Comparison of ENCODE assay signal across 8 cellular contexts in the genomic region with DNA sequence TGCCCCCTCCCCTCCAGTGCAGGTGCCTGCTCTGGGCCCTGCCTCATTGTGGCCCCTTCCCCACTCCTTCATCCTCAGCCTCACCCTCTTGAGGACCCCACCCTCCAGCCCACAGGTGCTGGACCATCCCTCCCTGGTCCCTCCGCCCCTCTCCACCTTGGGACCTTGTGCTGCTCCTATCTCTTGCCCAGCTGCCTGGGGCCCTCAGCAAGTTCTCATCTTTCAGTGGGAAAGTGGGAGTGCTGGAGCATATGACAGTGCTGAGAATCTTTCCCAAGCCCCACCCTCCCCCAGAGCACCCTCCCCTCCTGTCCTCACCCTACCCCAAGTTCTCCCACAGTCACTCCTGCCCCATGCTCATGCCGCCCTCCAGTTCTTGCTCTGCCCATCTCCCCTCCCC. TPM values are rescaled to one million over a fixed set of nuclear protein-coding genes. Genes with fewer than 3 reads are reported as not detected.
DNase-seq lines count a peak whose midpoint lies in the region; ATAC-seq and TF ChIP-seq lines count a peak whose summit lies in the region.
"Not testable (repeated sequence)": the region's sequence is repeated elsewhere in the genome, so short reads cannot be mapped to it uniquely, and the experiment has no call there.

No MANE protein-coding gene starts in this region.

- not testable (repeated sequence) for H3K27me3 ChIP-seq in CD4-positive, CD25-positive, alpha-beta regulatory T cell (ENCODE audit: control insufficient read depth, insufficient read depth, low read length); NT2/D1 (ENCODE audit: insufficient read depth, insufficient read length)
- peaks cover 38% of the 10 kb centered on the region for H3K27me3 ChIP-seq in GM23338 (ENCODE audit: insufficient read depth)
- peaks cover 43% of the 10 kb centered on the region for H3K27me3 ChIP-seq in endodermal cell (ENCODE audit: control insufficient read depth, insufficient read depth, low read length, poor library complexity, severe bottlenecking)

- H3K27ac ChIP-seq in CD4-positive, CD25-positive, alpha-beta regulatory T cell (ENCODE audit: insufficient read depth, low read length, poor library complexity, severe bottlenecking); GM23338 (ENCODE audit: low read depth); endodermal cell (ENCODE audit: low read depth, low read length): not testable (repeated sequence)

- WGBS in endodermal cell (ENCODE audit: insufficient coverage in 1 of 2, insufficient read length in 1 of 2), 2 experiments = no CpG with 5 or more reads among the region's 2 CpGs

- CTCF ChIA-PET in activated CD4-positive, alpha-beta T cell treated with anti-CD3 and anti-CD28 coated beads for 36 hours (lab: Charles Lee) = interaction anchor here (1.3 kb wide), 1 partner anchor 42 kb away, joined by 5 read pairs; a partner anchor contains a TSS

- not testable (repeated sequence) for H3K36me3 Mint-ChIP-seq in CD4-positive, CD25-positive, alpha-beta regulatory T cell; GM23338 (ENCODE audit: low read depth); activated CD4-positive, alpha-beta T cell treated with anti-CD3 and anti-CD28 coated beads for 36 hours (ENCODE audit: low read depth); endodermal cell (ENCODE audit: low read depth); stimulated activated naive CD8-positive, alpha-beta T cell treated with anti-CD3 and anti-CD28 coated beads, Interleukin-15, Interleukin-2, amounts not matched to agents 100 ng/mL and 50 ng/mL, for 24 hours (ENCODE audit: low read depth)
- peaks cover 24% of the 10 kb centered on the region for H3K36me3 Mint-ChIP-seq in activated T-helper 2 cell treated with anti-CD3 and anti-CD28 coated beads, Interferon-gamma antibody, Interleukin-2, Interleukin-4, amounts not matched to agents 10 μg/mL and 5 μg/mL and 100 μg/mL, durations not matched to agents 14 hours and 24 hours and 36 hours (ENCODE audit: low read depth)

- H3K9me2 ChIP-seq in GM23338 (ENCODE audit: insufficient read depth) = not testable (repeated sequence)

- H3K4me1 Mint-ChIP-seq in CD4-positive, CD25-positive, alpha-beta regulatory T cell = peaks cover 23 to 86% (median 63%) of the 10 kb centered on the region in 4 donors
- H3K4me1 Mint-ChIP-seq in GM23338 (peaks cover 39% of the 10 kb centered on the region), endodermal cell (peaks cover 26% of the 10 kb centered on the region)
- H3K4me1 Mint-ChIP-seq in activated CD4-positive, alpha-beta T cell treated with anti-CD3 and anti-CD28 coated beads for 36 hours = peaks cover 69% of the 10 kb centered on the region
- peaks cover 55% of the 10 kb centered on the region for H3K4me1 Mint-ChIP-seq in activated T-helper 2 cell treated with anti-CD3 and anti-CD28 coated beads, Interferon-gamma antibody, Interleukin-2, Interleukin-4, amounts not matched to agents 10 μg/mL and 5 μg/mL and 100 μg/mL, durations not matched to agents 14 hours and 24 hours and 36 hours (ENCODE audit: low read depth)
- peaks cover 61% of the 10 kb centered on the region for H3K4me1 Mint-ChIP-seq in stimulated activated naive CD8-positive, alpha-beta T cell treated with anti-CD3 and anti-CD28 coated beads, Interleukin-15, Interleukin-2, amounts not matched to agents 100 ng/mL and 50 ng/mL, for 24 hours (ENCODE audit: low read depth)

- not testable (repeated sequence) for H3K4me3 ChIP-seq in CD4-positive, CD25-positive, alpha-beta regulatory T cell (ENCODE audit: low read depth, low read length)
- H3K4me3 ChIP-seq in GM23338 (peak overlapping the region; percentile 80), NT2/D1 (ENCODE audit: insufficient read length, low read depth) (peak overlapping the region; percentile 8), endodermal cell (ENCODE audit: low read length) (peak overlapping the region; percentile 81)

- TF ChIP-seq CTCF in GM23338 (conservative IDR thresholded peaks at IDR 0.05; ENCODE audit: low read depth in 2 of 2); endodermal cell (conservative IDR thresholded peaks at IDR 0.05): not testable (repeated sequence)

- H3K9me3 ChIP-seq in CD4-positive, CD25-positive, alpha-beta regulatory T cell (ENCODE audit: control insufficient read depth in 2 of 2, low read length in 2 of 2); NT2/D1 (ENCODE audit: insufficient read depth, low read length); endodermal cell (ENCODE audit: control insufficient read depth, low read length): not testable (repeated sequence)

- POLR2A ChIA-PET in activated CD4-positive, alpha-beta T cell treated with anti-CD3 and anti-CD28 coated beads for 36 hours (lab: Charles Lee) = not testable (repeated sequence)

- intact Hi-C loops in activated CD4-positive, alpha-beta T cell treated with anti-CD3 and anti-CD28 coated beads for 36 hours (cut with DNase I, micrococcal nuclease) = loop anchor here in 1 of 2 experiments (5.0 kb wide), 1 partner anchor 297 kb away; no protein-coding TSS in a partner anchor
- intact Hi-C loops in activated T-helper 2 cell treated with anti-CD3 and anti-CD28 coated beads, Interferon-gamma antibody, Interleukin-2, Interleukin-4, amounts not matched to agents 10 μg/mL and 5 μg/mL and 100 μg/mL, durations not matched to agents 14 hours and 24 hours and 36 hours (cut with micrococcal nuclease) = loop anchor here (10.0 kb wide), 1 partner anchor 335 kb away; no protein-coding TSS in a partner anchor

- peaks cover 42% of the 10 kb centered on the region for H3K79me2 ChIP-seq in GM23338 (replicated peaks; ENCODE audit: insufficient read depth)

- peak overlapping the region; percentile 79 for H3K4me2 ChIP-seq in GM23338

- H3F3A ChIP-seq in GM23338 (replicated peaks; ENCODE audit: low read depth) = not testable (repeated sequence)

- H3K27ac Mint-ChIP-seq in CD4-positive, CD25-positive, alpha-beta regulatory T cell = peak overlapping the region in 1 of 3 donors; percentile 62
- H3K27ac Mint-ChIP-seq in GM23338; activated CD4-positive, alpha-beta T cell treated with anti-CD3 and anti-CD28 coated beads for 36 hours; activated T-helper 2 cell treated with anti-CD3 and anti-CD28 coated beads, Interferon-gamma antibody, Interleukin-2, Interleukin-4, amounts not matched to agents 10 μg/mL and 5 μg/mL and 100 μg/mL, durations not matched to agents 14 hours and 24 hours and 36 hours; endodermal cell; stimulated activated naive CD8-positive, alpha-beta T cell treated with anti-CD3 and anti-CD28 coated beads, Interleukin-15, Interleukin-2, amounts not matched to agents 100 ng/mL and 50 ng/mL, for 24 hours: not testable (repeated sequence)

- H2AFZ ChIP-seq in GM23338 = not testable (repeated sequence)

- not testable (repeated sequence) for H3K36me3 ChIP-seq in CD4-positive, CD25-positive, alpha-beta regulatory T cell (ENCODE audit: control insufficient read depth, insufficient read depth, low read length); GM23338 (ENCODE audit: insufficient read depth); NT2/D1 (ENCODE audit: insufficient read depth, insufficient read length, low read length); endodermal cell (ENCODE audit: control insufficient read depth, insufficient read depth, low read length)

- not testable (repeated sequence) for ATAC-seq in CD4-positive, CD25-positive, alpha-beta regulatory T cell (ENCODE audit: low read depth in 2 of 2); GM23338; activated CD4-positive, alpha-beta T cell treated with anti-CD3 and anti-CD28 coated beads for 36 hours

- peak overlapping the region; percentile 67 to 95 (median 93) for H3K4me3 Mint-ChIP-seq in CD4-positive, CD25-positive, alpha-beta regulatory T cell
- H3K4me3 Mint-ChIP-seq in GM23338 (peak overlapping the region; percentile 91), endodermal cell (peak overlapping the region; percentile 69)
- peak overlapping the region; percentile 79 for H3K4me3 Mint-ChIP-seq in activated CD4-positive, alpha-beta T cell treated with anti-CD3 and anti-CD28 coated beads for 36 hours
- peak overlapping the region; percentile 81 for H3K4me3 Mint-ChIP-seq in activated T-helper 2 cell treated with anti-CD3 and anti-CD28 coated beads, Interferon-gamma antibody, Interleukin-2, Interleukin-4, amounts not matched to agents 10 μg/mL and 5 μg/mL and 100 μg/mL, durations not matched to agents 14 hours and 24 hours and 36 hours (ENCODE audit: low read depth)
- peak overlapping the region; percentile 89 for H3K4me3 Mint-ChIP-seq in stimulated activated naive CD8-positive, alpha-beta T cell treated with anti-CD3 and anti-CD28 coated beads, Interleukin-15, Interleukin-2, amounts not matched to agents 100 ng/mL and 50 ng/mL, for 24 hours

- peaks cover 37% of the 10 kb centered on the region for H3K4me1 ChIP-seq in CD4-positive, CD25-positive, alpha-beta regulatory T cell (ENCODE audit: control insufficient read depth, insufficient read depth, low read length, poor library complexity, severe bottlenecking)
- H3K4me1 ChIP-seq in GM23338 (ENCODE audit: insufficient read depth) = peaks cover 22% of the 10 kb centered on the region
- H3K4me1 ChIP-seq in NT2/D1 (ENCODE audit: insufficient read depth, insufficient read length); endodermal cell (ENCODE audit: control insufficient read depth, insufficient read depth, low read length): not testable (repeated sequence)

- H3K9ac ChIP-seq in NT2/D1 (ENCODE audit: insufficient read length, low read depth); endodermal cell (ENCODE audit: extremely low read depth, low read length, poor library complexity, severe bottlenecking): not testable (repeated sequence)

- not testable (repeated sequence) for H3K27me3 Mint-ChIP-seq in CD4-positive, CD25-positive, alpha-beta regulatory T cell; activated CD4-positive, alpha-beta T cell treated with anti-CD3 and anti-CD28 coated beads for 36 hours; activated T-helper 2 cell treated with anti-CD3 and anti-CD28 coated beads, Interferon-gamma antibody, Interleukin-2, Interleukin-4, amounts not matched to agents 10 μg/mL and 5 μg/mL and 100 μg/mL, durations not matched to agents 14 hours and 24 hours and 36 hours (ENCODE audit: low read depth); stimulated activated naive CD8-positive, alpha-beta T cell treated with anti-CD3 and anti-CD28 coated beads, Interleukin-15, Interleukin-2, amounts not matched to agents 100 ng/mL and 50 ng/mL, for 24 hours
- peaks cover 27% of the 10 kb centered on the region for H3K27me3 Mint-ChIP-seq in GM23338 (ENCODE audit: insufficient read depth, low read depth, poor library complexity)
- H3K27me3 Mint-ChIP-seq in endodermal cell (ENCODE audit: insufficient read depth) = peaks cover 47% of the 10 kb centered on the region

- H3K9me3 Mint-ChIP-seq in CD4-positive, CD25-positive, alpha-beta regulatory T cell; GM23338; activated CD4-positive, alpha-beta T cell treated with anti-CD3 and anti-CD28 coated beads for 36 hours (ENCODE audit: low read depth); activated T-helper 2 cell treated with anti-CD3 and anti-CD28 coated beads, Interferon-gamma antibody, Interleukin-2, Interleukin-4, amounts not matched to agents 10 μg/mL and 5 μg/mL and 100 μg/mL, durations not matched to agents 14 hours and 24 hours and 36 hours; endodermal cell; stimulated activated naive CD8-positive, alpha-beta T cell treated with anti-CD3 and anti-CD28 coated beads, Interleukin-15, Interleukin-2, amounts not matched to agents 100 ng/mL and 50 ng/mL, for 24 hours: not testable (repeated sequence)

- DNase-seq in CD4-positive, CD25-positive, alpha-beta regulatory T cell; GM23338 (ENCODE audit: low spot score); NT2/D1 (ENCODE audit: low read depth, low spot score); activated CD4-positive, alpha-beta T cell treated with anti-CD3 and anti-CD28 coated beads for 36 hours; activated T-helper 2 cell treated with anti-CD3 and anti-CD28 coated beads, Interferon-gamma antibody, Interleukin-2, Interleukin-4, amounts not matched to agents 10 μg/mL and 5 μg/mL and 100 μg/mL, durations not matched to agents 14 hours and 24 hours and 36 hours (ENCODE audit: low spot score); endodermal cell: not testable (repeated sequence)
- peak; percentile 38 for DNase-seq in myocyte (ENCODE audit: low read depth)

- peaks cover 12% of the 10 kb centered on the region for H4K20me1 ChIP-seq in GM23338 (replicated peaks; ENCODE audit: insufficient read depth)

RNA-seq across cellular contexts. Expression of a gene that starts 1.7 kb away (rescaled TPM):
- total RNA-seq in CD4-positive, CD25-positive, alpha-beta regulatory T cell = 22.0 TPM
- 10 to 100 TPM in 3 of 4 donors, 1 to 10 TPM in 1; 7.8 to 13.7 (median 12.3) TPM for polyA plus RNA-seq in CD4-positive, CD25-positive, alpha-beta regulatory T cell
- total RNA-seq in GM23338 (2014; rRNA removed; shearing (Covaris generic)) = 20.8 and 23.8 TPM in 2 replicates
- polyA plus RNA-seq in GM23338 (2016; fragmentation: Nextera tagmentation; extraction: Ambion mirVana) = 8.8 and 9.2 TPM in 2 replicates
- total RNA-seq in activated CD4-positive, alpha-beta T cell treated with anti-CD3 and anti-CD28 coated beads for 36 hours = 10 to 100 TPM; 19.6 to 19.7 TPM
- total RNA-seq in activated T-helper 2 cell treated with anti-CD3 and anti-CD28 coated beads, Interferon-gamma antibody, Interleukin-2, Interleukin-4, amounts not matched to agents 10 μg/mL and 5 μg/mL and 100 μg/mL, durations not matched to agents 14 hours and 24 hours and 36 hours = 30.6 and 31.5 TPM in 2 replicates
- total RNA-seq in endodermal cell = 1 to 10 TPM; 8.2 to 8.5 TPM
- 4.1 TPM for polyA plus RNA-seq in endodermal cell (2013, experiment 1 of 2)
- 4.5 TPM for polyA plus RNA-seq in endodermal cell (2013, experiment 2 of 2)
- 2.1 and 2.9 TPM in 2 replicates for total RNA-seq in myocyte
- polyA plus RNA-seq in myocyte (2012) = 4.2 TPM

RNA-seq across cellular contexts. Expression of a gene that starts 29.1 kb away (rescaled TPM):
- total RNA-seq in CD4-positive, CD25-positive, alpha-beta regulatory T cell = not detected
- polyA plus RNA-seq in CD4-positive, CD25-positive, alpha-beta regulatory T cell = not detected
- not detected in 2 replicates for total RNA-seq in GM23338 (2014; rRNA removed; shearing (Covaris generic))
- not detected in 2 replicates for polyA plus RNA-seq in GM23338 (2016; fragmentation: Nextera tagmentation; extraction: Ambion mirVana)
- total RNA-seq in activated CD4-positive, alpha-beta T cell treated with anti-CD3 and anti-CD28 coated beads for 36 hours = not detected
- not detected in 2 replicates for total RNA-seq in activated T-helper 2 cell treated with anti-CD3 and anti-CD28 coated beads, Interferon-gamma antibody, Interleukin-2, Interleukin-4, amounts not matched to agents 10 μg/mL and 5 μg/mL and 100 μg/mL, durations not matched to agents 14 hours and 24 hours and 36 hours
- total RNA-seq in endodermal cell (not detected), myocyte (not detected in 2 replicates)
- not detected for polyA plus RNA-seq in endodermal cell (2013, experiment 1 of 2)
- not detected for polyA plus RNA-seq in endodermal cell (2013, experiment 2 of 2)
- polyA plus RNA-seq in myocyte (2012) = 0.10 TPM

RNA-seq across cellular contexts. Expression of a gene that starts 42.2 kb away (rescaled TPM):
- total RNA-seq in CD4-positive, CD25-positive, alpha-beta regulatory T cell = 603 TPM
- 100 to 1,000 TPM; 105 to 116 (median 110) TPM for polyA plus RNA-seq in CD4-positive, CD25-positive, alpha-beta regulatory T cell
- total RNA-seq in GM23338 (2014; rRNA removed; shearing (Covaris generic)) = 849 and 866 TPM in 2 replicates
- polyA plus RNA-seq in GM23338 (2016; fragmentation: Nextera tagmentation; extraction: Ambion mirVana) = 341 and 357 TPM in 2 replicates
- 100 to 1,000 TPM; 517 to 569 TPM for total RNA-seq in activated CD4-positive, alpha-beta T cell treated with anti-CD3 and anti-CD28 coated beads for 36 hours
- 579 and 583 TPM in 2 replicates for total RNA-seq in activated T-helper 2 cell treated with anti-CD3 and anti-CD28 coated beads, Interferon-gamma antibody, Interleukin-2, Interleukin-4, amounts not matched to agents 10 μg/mL and 5 μg/mL and 100 μg/mL, durations not matched to agents 14 hours and 24 hours and 36 hours
- total RNA-seq in endodermal cell = 100 to 1,000 TPM; 572 to 654 TPM
- polyA plus RNA-seq in endodermal cell (2013, experiment 1 of 2) = 685 TPM
- 576 TPM for polyA plus RNA-seq in endodermal cell (2013, experiment 2 of 2)
- 290 and 382 TPM in 2 replicates for total RNA-seq in myocyte
- polyA plus RNA-seq in myocyte (2012) = 247 TPM

RNA-seq across cellular contexts. Expression of a gene that starts 46.8 kb away (rescaled TPM):
- total RNA-seq in CD4-positive, CD25-positive, alpha-beta regulatory T cell = 3.9 TPM
- polyA plus RNA-seq in CD4-positive, CD25-positive, alpha-beta regulatory T cell = 1 to 10 TPM; 1.1 to 1.8 (median 1.3) TPM
- total RNA-seq in GM23338 (2014; rRNA removed; shearing (Covaris generic)) = 1.6 and 2.4 TPM in 2 replicates
- polyA plus RNA-seq in GM23338 (2016; fragmentation: Nextera tagmentation; extraction: Ambion mirVana) = 2.2 and 2.7 TPM in 2 replicates
- 1 to 10 TPM; 1.9 to 2.1 TPM for total RNA-seq in activated CD4-positive, alpha-beta T cell treated with anti-CD3 and anti-CD28 coated beads for 36 hours
- 0.69 and 0.82 TPM in 2 replicates for total RNA-seq in activated T-helper 2 cell treated with anti-CD3 and anti-CD28 coated beads, Interferon-gamma antibody, Interleukin-2, Interleukin-4, amounts not matched to agents 10 μg/mL and 5 μg/mL and 100 μg/mL, durations not matched to agents 14 hours and 24 hours and 36 hours
- total RNA-seq in endodermal cell = 1 to 10 TPM; 1.7 to 2.1 TPM
- 11.8 TPM for polyA plus RNA-seq in endodermal cell (2013, experiment 1 of 2)
- polyA plus RNA-seq in endodermal cell (2013, experiment 2 of 2) = 12.1 TPM
- total RNA-seq in myocyte = 4.8 and 8.5 TPM in 2 replicates
- 5.4 TPM for polyA plus RNA-seq in myocyte (2012)

RNA-seq across cellular contexts. Expression of a gene that starts 47.8 kb away (rescaled TPM):
- total RNA-seq in CD4-positive, CD25-positive, alpha-beta regulatory T cell = 4.6 TPM
- polyA plus RNA-seq in CD4-positive, CD25-positive, alpha-beta regulatory T cell = 1 to 10 TPM; 4.7 to 9.4 (median 6.9) TPM
- total RNA-seq in GM23338 (2014; rRNA removed; shearing (Covaris generic)) = 10.1 and 12.3 TPM in 2 replicates
- 8.4 and 9.6 TPM in 2 replicates for polyA plus RNA-seq in GM23338 (2016; fragmentation: Nextera tagmentation; extraction: Ambion mirVana)
- total RNA-seq in activated CD4-positive, alpha-beta T cell treated with anti-CD3 and anti-CD28 coated beads for 36 hours = 10 to 100 TPM; 18.1 to 19.0 TPM
- total RNA-seq in activated T-helper 2 cell treated with anti-CD3 and anti-CD28 coated beads, Interferon-gamma antibody, Interleukin-2, Interleukin-4, amounts not matched to agents 10 μg/mL and 5 μg/mL and 100 μg/mL, durations not matched to agents 14 hours and 24 hours and 36 hours = 15.7 and 17.6 TPM in 2 replicates
- total RNA-seq in endodermal cell (10 to 100 TPM; 17.4 to 26.3 TPM), myocyte (26.1 and 28.3 TPM in 2 replicates)
- 26.5 TPM for polyA plus RNA-seq in endodermal cell (2013, experiment 1 of 2)
- 22.9 TPM for polyA plus RNA-seq in endodermal cell (2013, experiment 2 of 2)
- 25.6 TPM for polyA plus RNA-seq in myocyte (2012)
